In the genomic region with DNA sequence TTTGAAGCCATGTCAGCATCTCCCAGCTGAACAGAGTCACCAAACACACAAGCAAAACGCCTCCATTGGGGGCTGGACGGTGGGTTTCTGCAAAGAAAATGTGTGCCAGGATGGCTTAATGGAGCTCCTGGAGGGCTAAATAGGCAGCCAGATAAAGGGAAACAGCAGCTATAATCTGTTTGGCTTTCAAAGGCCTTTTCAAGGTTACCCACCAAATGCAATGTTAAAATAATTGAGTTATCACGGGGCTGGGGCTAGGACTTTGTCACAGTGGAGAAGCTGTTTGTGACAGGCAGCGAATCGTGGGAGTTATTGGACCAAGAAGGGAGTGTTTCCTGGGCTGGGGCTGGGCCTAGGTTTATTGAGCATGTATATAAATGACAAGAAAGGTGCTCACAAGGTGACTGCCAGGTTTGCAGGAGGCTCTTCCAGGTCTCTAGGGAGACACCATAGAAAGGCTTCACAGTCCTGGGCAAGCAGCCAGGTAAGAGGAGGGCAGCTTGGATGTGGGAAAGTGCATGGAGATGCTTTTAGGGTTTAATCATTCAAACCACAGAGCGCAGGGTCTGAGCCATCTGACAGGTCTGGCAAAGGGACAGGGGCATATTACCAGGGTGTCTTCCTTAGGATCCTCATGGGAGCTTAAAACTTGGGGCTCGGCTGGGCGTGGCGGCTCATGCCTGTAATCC, we compare ENCODE assay signal across 1 cellular context.
TF ChIP-seq lines count a peak whose summit lies in the region.

No MANE protein-coding gene starts in this region.

TF ChIP-seq in SK-N-SH, 30 proteins besides CTCF, POLR2A, EP300 and RAD21 (continued from another document):
- TF ChIP-seq, protein P1, sequence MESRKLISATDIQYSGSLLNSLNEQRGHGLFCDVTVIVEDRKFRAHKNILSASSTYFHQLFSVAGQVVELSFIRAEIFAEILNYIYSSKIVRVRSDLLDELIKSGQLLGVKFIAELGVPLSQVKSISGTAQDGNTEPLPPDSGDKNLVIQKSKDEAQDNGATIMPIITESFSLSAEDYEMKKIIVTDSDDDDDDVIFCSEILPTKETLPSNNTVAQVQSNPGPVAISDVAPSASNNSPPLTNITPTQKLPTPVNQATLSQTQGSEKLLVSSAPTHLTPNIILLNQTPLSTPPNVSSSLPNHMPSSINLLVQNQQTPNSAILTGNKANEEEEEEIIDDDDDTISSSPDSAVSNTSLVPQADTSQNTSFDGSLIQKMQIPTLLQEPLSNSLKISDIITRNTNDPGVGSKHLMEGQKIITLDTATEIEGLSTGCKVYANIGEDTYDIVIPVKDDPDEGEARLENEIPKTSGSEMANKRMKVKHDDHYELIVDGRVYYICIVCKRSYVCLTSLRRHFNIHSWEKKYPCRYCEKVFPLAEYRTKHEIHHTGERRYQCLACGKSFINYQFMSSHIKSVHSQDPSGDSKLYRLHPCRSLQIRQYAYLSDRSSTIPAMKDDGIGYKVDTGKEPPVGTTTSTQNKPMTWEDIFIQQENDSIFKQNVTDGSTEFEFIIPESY (IDR thresholded peaks at IDR 0.05; ENCODE audit: borderline replicate concordance, low read depth), result no peak
- TF ChIP-seq SMC3 (IDR thresholded peaks at IDR 0.05; ENCODE audit: low read depth, low read length), result 0 out of 2 replicates have a peak, but pooled peaks have one; percentile 9
- no peak for TF ChIP-seq RFX5 (IDR thresholded peaks at IDR 0.05; ENCODE audit: low read length)
- TF ChIP-seq REST (IDR thresholded peaks at IDR 0.05; ENCODE audit: low read depth, low read length), result no peak
- peak; percentile 42; the same call in 1 of the 2 replicates for TF ChIP-seq NFIC (IDR thresholded peaks at IDR 0.05; ENCODE audit: borderline replicate concordance)
- TF ChIP-seq POLR2AphosphoS5 (IDR thresholded peaks at IDR 0.05; ENCODE audit: low read depth, low read length), result no peak
- TF ChIP-seq TEAD4 (IDR thresholded peaks at IDR 0.05; ENCODE audit: borderline replicate concordance, insufficient read depth), result no peak
- TF ChIP-seq CHD2 (IDR thresholded peaks at IDR 0.05; ENCODE audit: low read length, partially characterized antibody), result peak; percentile 24
TF ChIP-seq in SK-N-SH: peak in this region for 8.
